ENCODE assay signal across 1 cellular context in genomic region chr4:77078401-77078800, GRCh38.
A peak's percentile ranks its signal among the peaks of the same experiment; 100 is the strongest.
TF ChIP-seq lines count a peak whose summit lies in the region.

No MANE protein-coding gene starts in this region.

TF ChIP-seq in HepG2, 621 proteins besides CTCF, POLR2A, EP300 and RAD21:
- TF ChIP-seq ZNF770 (CRISPR knock-in tag; IDR thresholded peaks at IDR 0.05) = peak; percentile 39; the same call in 1 of the 2 replicates
- TF ChIP-seq NFKBIZ (CRISPR knock-in tag; IDR thresholded peaks at IDR 0.05) = no peak
- TF ChIP-seq CEBPB (IDR thresholded peaks at IDR 0.05; ENCODE audit: borderline replicate concordance, low read depth, low read length) = peak; percentile 73
- TF ChIP-seq KLF12 (CRISPR knock-in tag; IDR thresholded peaks at IDR 0.05; ENCODE audit: borderline replicate concordance) = no peak
